9 cellular contexts compared by ENCODE assay signal in genomic region chr19:50835103-50835784, GRCh38. TPM values are rescaled to one million over a fixed set of nuclear protein-coding genes. Genes with fewer than 3 reads are reported as not detected.
DNase-seq lines count a peak whose midpoint lies in the region; ATAC-seq and TF ChIP-seq lines count a peak whose summit lies in the region.
"Had no signal": no experiment of that assay in that cellular context is flagged by ENCODE, and none has a peak within 500 bp of the region (broad histone marks: within the 10 kb centered on the region; RNA-seq: fewer than 3 reads in every experiment).

No MANE protein-coding gene starts in this region.

- no peaks in the 10 kb centered on the region for H3K9me3 ChIP-seq in ES-I3 (ENCODE audit: control insufficient read depth, insufficient read depth, low read length)
- no peaks in the 10 kb centered on the region for H3K9me3 ChIP-seq in OCI-LY3 (ENCODE audit: insufficient read depth, low read length)
- H3K9me3 ChIP-seq in esophagus muscularis mucosa, result no peaks in the 10 kb centered on the region

- in situ Hi-C loops in GM13977 (cut with MboI; ENCODE audit: low pct_unique_long_range_greater_than_20kb, low sequenced_read_pairs, unreplicated experiment), result no loop called here

- DNase-seq in esophagus muscularis mucosa (ENCODE audit: extremely low spot score) (no peak), osteocyte (ENCODE audit: extremely low spot score, unreplicated experiment) (no peak), GM13977 (ENCODE audit: low spot score) (no peak), AG20443 (ENCODE audit: low spot score) (no peak)
- no peak for DNase-seq in stimulated activated CD8-positive, alpha-beta memory T cell treated with anti-CD3 and anti-CD28 coated beads, Interleukin-4, amount 100 ng/mL, for 48 hours

- peak overlapping the region; percentile 70 for H3K4me3 Mint-ChIP-seq in osteocyte (ENCODE audit: unreplicated experiment)

- intact Hi-C loops in esophagus muscularis mucosa (cut with DNase I), result no loop called here

- no peak overlapping the region for H3K27ac ChIP-seq in OCI-LY3 (ENCODE audit: low read length)
- peak overlapping the region in 1 of 4 donors; percentile 38 for H3K27ac ChIP-seq in esophagus muscularis mucosa (replicated peaks in 1 of 4)

- no peaks in the 10 kb centered on the region for H3K4me1 ChIP-seq in ES-I3 (ENCODE audit: insufficient read depth, low read length)
- peaks cover 6% of the 10 kb centered on the region for H3K4me1 ChIP-seq in OCI-LY3 (ENCODE audit: low read length)
- peaks cover 7 to 20% (median 14%) of the 10 kb centered on the region in 4 donors for H3K4me1 ChIP-seq in esophagus muscularis mucosa

- no peaks in the 10 kb centered on the region for H3K79me2 ChIP-seq in OCI-LY3 (ENCODE audit: low read length)

- H3K36me3 ChIP-seq in ES-I3 (ENCODE audit: insufficient read depth, low read length) (no peaks in the 10 kb centered on the region), OCI-LY3 (replicated peaks; ENCODE audit: low read depth, low read length) (no peaks in the 10 kb centered on the region), esophagus muscularis mucosa (no peaks in the 10 kb centered on the region)

- no peak overlapping the region for H3K27ac Mint-ChIP-seq in osteocyte (ENCODE audit: unreplicated experiment)

- no peaks in the 10 kb centered on the region for H4K20me1 ChIP-seq in OCI-LY3 (ENCODE audit: insufficient read depth, low read length)

- peak overlapping the region; percentile 72 for H2AFZ ChIP-seq in OCI-LY3 (ENCODE audit: low read depth, low read length)

- 32% methylated on average over 11 of the region's 13 CpGs for WGBS in esophagus muscularis mucosa

- H3K9me3 Mint-ChIP-seq in osteocyte (ENCODE audit: unreplicated experiment), result no peaks in the 10 kb centered on the region

- H3K4me2 ChIP-seq in OCI-LY3 (ENCODE audit: low read length), result peak overlapping the region; percentile 95

- TF ChIP-seq EP300 in esophagus muscularis mucosa (IDR thresholded peaks at IDR 0.05), result no peak

- H3K4me3 ChIP-seq in OCI-LY3 (ENCODE audit: low read length) (peak overlapping the region; percentile 82), esophagus muscularis mucosa (peak overlapping the region; percentile 55 to 67 (median 58))

- H3K4me1 Mint-ChIP-seq in osteocyte (ENCODE audit: unreplicated experiment), result peaks cover 9% of the 10 kb centered on the region

- no peaks in the 10 kb centered on the region for H3K27me3 Mint-ChIP-seq in osteocyte (ENCODE audit: unreplicated experiment)

- H3K9ac ChIP-seq in ES-I3 (ENCODE audit: low read depth, low read length), result peak overlapping the region; percentile 72; the same call in 1 of the 2 replicates
- H3K9ac ChIP-seq in OCI-LY3 (ENCODE audit: low read length), result peak overlapping the region; percentile 62

- no peak for TF ChIP-seq POLR2A in esophagus muscularis mucosa (IDR thresholded peaks at IDR 0.05; ENCODE audit: low read depth)

- H3K27me3 ChIP-seq in OCI-LY3 (ENCODE audit: low read depth, low read length) (peaks cover 21% of the 10 kb centered on the region), esophagus muscularis mucosa (peaks cover 0 to 73% (median 3%) of the 10 kb centered on the region in 4 donors)

- ATAC-seq in GM19452 (IDR thresholded peaks at IDR 0.05; ENCODE audit: unreplicated experiment), result no peak

- TF ChIP-seq CTCF in OCI-LY3 (IDR thresholded peaks at IDR 0.05; ENCODE audit: low read depth, low read length) (no peak), esophagus muscularis mucosa (IDR thresholded peaks at IDR 0.05) (no peak), osteocyte (IDR thresholded peaks at IDR 0.05) (no peak), GM13977 (IDR thresholded peaks at IDR 0.05; ENCODE audit: extremely low read depth, insufficient read depth, missing control alignments) (no peak)

- H3K36me3 Mint-ChIP-seq in osteocyte (ENCODE audit: unreplicated experiment), result no peaks in the 10 kb centered on the region

RNA-seq across cellular contexts. Expression of gene KLK15, which starts 1.9 kb away (rescaled TPM):
- not detected for total RNA-seq in esophagus muscularis mucosa
- total RNA-seq in osteocyte, result not detected in 2 replicates
- total RNA-seq: T-helper 1 cell treated with Interleukin-12 subunit alpha and Interleukin-12 subunit beta and Interleukin-4 antibody, amounts not matched to agents 30 ng/mL and 1 ng/mL, for 36 hours had no signal

RNA-seq across cellular contexts. Expression of gene KLK1, which starts 11.7 kb away (rescaled TPM):
- total RNA-seq in esophagus muscularis mucosa, result not detected
- not detected in 2 replicates for total RNA-seq in osteocyte

RNA-seq across cellular contexts. Expression of gene KLK3, which starts 19.5 kb away (rescaled TPM):
- total RNA-seq in esophagus muscularis mucosa (not detected), osteocyte (not detected in 2 replicates)
- total RNA-seq: T-helper 1 cell treated with Interleukin-12 subunit alpha and Interleukin-12 subunit beta and Interleukin-4 antibody, amounts not matched to agents 30 ng/mL and 1 ng/mL, for 36 hours had no signal

RNA-seq across cellular contexts. Expression of gene KLK2, which starts 38.0 kb away (rescaled TPM):
- total RNA-seq in esophagus muscularis mucosa, result not detected
- total RNA-seq in osteocyte, result not detected in 2 replicates
- total RNA-seq: T-helper 1 cell treated with Interleukin-12 subunit alpha and Interleukin-12 subunit beta and Interleukin-4 antibody, amounts not matched to agents 30 ng/mL and 1 ng/mL, for 36 hours had no signal

RNA-seq across cellular contexts. Expression of gene ACP4, which starts 45.0 kb away (rescaled TPM):
- total RNA-seq in esophagus muscularis mucosa, result not detected
- total RNA-seq in osteocyte, result not detected in 2 replicates
- total RNA-seq: T-helper 1 cell treated with Interleukin-12 subunit alpha and Interleukin-12 subunit beta and Interleukin-4 antibody, amounts not matched to agents 30 ng/mL and 1 ng/mL, for 36 hours had no signal
